Comparison of ENCODE assay signal across 19 cellular contexts in genomic region chr2:100660851-100661584, GRCh38.
A peak's percentile ranks its signal among the peaks of the same experiment; 100 is the strongest.
DNase-seq lines count a peak whose midpoint lies in the region; ATAC-seq, FAIRE-seq and TF ChIP-seq lines count a peak whose summit lies in the region.
"Had no signal": no experiment of that assay in that cellular context is flagged by ENCODE, and none has a peak within 500 bp of the region (broad histone marks: within the 10 kb centered on the region; RNA-seq: fewer than 3 reads in every experiment).

No MANE protein-coding gene starts in this region.

- POLR2A ChIA-PET in CD4-positive, alpha-beta T cell (lab: Charles Lee): interaction anchor here (1.8 to 2.0 kb wide), 2 partner anchors 17 kb away, joined by 5 read pairs; no protein-coding TSS in a partner anchor

- no peaks in the 10 kb centered on the region for H3K36me3 Mint-ChIP-seq in CD4-positive, alpha-beta T cell (ENCODE audit: low read depth)

- H3K4me1 ChIP-seq in pancreas: peaks cover 0 to 7% (median 7%) of the 10 kb centered on the region in 3 donors
- H3K4me1 ChIP-seq: BLaER1 treated with 17β-estradiol and CSF1 and Interleukin-3, amounts not matched to agents 10 nM and 100 nM had no signal

- H3K4me3 ChIP-seq in pancreas: no peak overlapping the region
- H3K4me3 ChIP-seq: BLaER1 treated with 17β-estradiol and CSF1 and Interleukin-3, amounts not matched to agents 10 nM and 100 nM; K562 had no signal

- H3K27me3 Mint-ChIP-seq in CD4-positive, alpha-beta T cell: no peaks in the 10 kb centered on the region

- FAIRE-seq in pancreas (lab: Jason Lieb, UNC): no peak
- FAIRE-seq: G401.6, GM12891, K562 had no signal

- H3K4me1 Mint-ChIP-seq in CD4-positive, alpha-beta T cell (ENCODE audit: low read depth): peaks cover 26% of the 10 kb centered on the region
- H3K4me1 Mint-ChIP-seq: B cell; CD8-positive, alpha-beta memory T cell had no signal

- intact Hi-C loops in CD4-positive, alpha-beta T cell (cut with DNase I, micrococcal nuclease): no loop called here
- intact Hi-C loops in pancreas (cut with DNase I): no loop called here

- no peak for DNase-seq in CD4-positive, alpha-beta T cell
- DNase-seq in amniotic epithelial cell (ENCODE audit: low read depth) (peak; percentile 69), pancreas (peak in 4 of 6 donors; percentile 38 to 64 (median 52)), pons (ENCODE audit: low spot score) (no peak), SKM-1 treated with dmso at 0.1 percent for 144 hours (lab: John Stamatoyannopoulos, UW; ENCODE audit: unreplicated experiment) (no peak), putamen (ENCODE audit: low spot score) (no peak)
- DNase-seq: CD8-positive, alpha-beta memory T cell; COR-L47; DMS 273 treated with DMSO at 0.1 percent for 48 hours; DMS53; GOT3; H9 had no signal

- no peaks in the 10 kb centered on the region for H3K9me3 Mint-ChIP-seq in CD4-positive, alpha-beta T cell
- H3K9me3 Mint-ChIP-seq: CD8-positive, alpha-beta memory T cell; H9 had no signal

- WGBS in pancreas, 2 donors: 67 to 73% methylated on average over 12 of the region's 12 CpGs

- H3K9me3 ChIP-seq in CD4-positive, alpha-beta T cell (ENCODE audit: control insufficient read depth, low read length): no peaks in the 10 kb centered on the region
- H3K9me3 ChIP-seq in KOPT-K1 (ENCODE audit: insufficient read depth, low read length, poor library complexity, severe bottlenecking) (no peaks in the 10 kb centered on the region), pancreas (no peaks in the 10 kb centered on the region)
- H3K9me3 ChIP-seq: BLaER1 treated with 17β-estradiol and CSF1 and Interleukin-3, amounts not matched to agents 10 nM and 100 nM had no signal

- no peak for TF ChIP-seq CTCF in CD4-positive, alpha-beta T cell (IDR thresholded peaks at IDR 0.05)
- no peak for TF ChIP-seq CTCF in pancreas (IDR thresholded peaks at IDR 0.05)

- no peak overlapping the region for H3K27ac Mint-ChIP-seq in CD4-positive, alpha-beta T cell
- H3K27ac Mint-ChIP-seq: B cell, H9 had no signal

- no peak overlapping the region for H3K27ac ChIP-seq in CD4-positive, alpha-beta T cell (ENCODE audit: low read depth, low read length)
- H3K27ac ChIP-seq in KOPT-K1 (ENCODE audit: low read depth, low read length, poor library complexity, severe bottlenecking) (peak overlapping the region; percentile 6), pancreas (no peak overlapping the region)
- H3K27ac ChIP-seq: BLaER1 treated with 17β-estradiol and CSF1 and Interleukin-3, amounts not matched to agents 10 nM and 100 nM; HL-60 had no signal

- peak; percentile 44 for ATAC-seq in CD4-positive, alpha-beta T cell (ENCODE audit: poor library complexity)
- peak; percentile 71 to 91 (median 88) for ATAC-seq in pancreas
- ATAC-seq: K562 had no signal

- H3K4me3 Mint-ChIP-seq in CD4-positive, alpha-beta T cell: no peak overlapping the region
- H3K4me3 Mint-ChIP-seq: B cell; CD8-positive, alpha-beta memory T cell; H9 had no signal

- CTCF ChIA-PET in CD4-positive, alpha-beta T cell (lab: Charles Lee): no interaction called here

- H3K36me3 ChIP-seq in KOPT-K1 (ENCODE audit: insufficient read depth, low read length) (no peaks in the 10 kb centered on the region), pancreas (no peaks in the 10 kb centered on the region)
- H3K36me3 ChIP-seq: BLaER1 treated with 17β-estradiol and CSF1 and Interleukin-3, amounts not matched to agents 10 nM and 100 nM had no signal

- H3K27me3 ChIP-seq in CD4-positive, alpha-beta T cell (ENCODE audit: control insufficient read depth, insufficient read depth, low read length): no peaks in the 10 kb centered on the region
- H3K27me3 ChIP-seq in pancreas: no peaks in the 10 kb centered on the region
- H3K27me3 ChIP-seq: BLaER1 treated with 17β-estradiol and CSF1 and Interleukin-3, amounts not matched to agents 10 nM and 100 nM had no signal

Comparison
In these comparisons a context has a peak if more than half of its experiments do, and no peak if none do; other contexts are left out.
1. DNase-seq: peak in amniotic epithelial cell (single experiment) and pancreas (4 of 6); none in CD4-positive, alpha-beta T cell (0 of 10), pons (single experiment), SKM-1 treated with dmso at 0.1 percent for 144 hours (single experiment) and putamen (single experiment).